Comparison of ENCODE assay signal across 38 cellular contexts in the genomic region with DNA sequence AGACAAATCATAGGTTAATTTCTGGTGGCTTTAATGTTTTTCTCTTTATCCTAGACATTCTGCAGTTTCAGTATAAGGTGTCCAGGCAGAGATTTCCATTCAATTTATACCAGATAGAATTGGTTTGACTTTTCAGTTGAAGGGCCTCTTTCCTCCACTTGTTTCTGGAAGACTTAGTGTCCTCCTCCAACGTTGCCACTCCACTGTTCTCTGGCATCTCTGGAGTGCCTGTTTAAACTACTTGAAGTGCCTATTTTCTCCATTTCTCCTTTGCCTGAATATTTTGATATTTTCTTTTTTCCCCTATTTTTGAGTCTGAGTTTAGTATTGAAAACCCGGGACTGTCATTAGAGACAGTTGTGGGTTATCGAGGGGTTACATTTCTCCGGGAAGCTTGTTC. TPM values are rescaled to one million over a fixed set of nuclear protein-coding genes. Genes with fewer than 3 reads are reported as not detected.
"Had no signal": no experiment of that assay in that cellular context is flagged by ENCODE, and none has a peak within 500 bp of the region (broad histone marks: within the 10 kb centered on the region; RNA-seq: fewer than 3 reads in every experiment).

No MANE protein-coding gene starts in this region.

- H3K27ac ChIP-seq: KMS-11 had no signal

- H3K27me3 ChIP-seq: MG63 had no signal

- H3K4me3 ChIP-seq: MG63 had no signal

- H3K9me3 ChIP-seq: MG63 had no signal

- DNase-seq: Karpas-422, Kasumi-1, MG63, MM.1S, MV-4-11, NCI-H1048, NCI-H1092, NCI-H1092 treated with DMSO at 0.1 percent for 48 hours, NCI-H1105, NCI-H1105 treated with DMSO at 0.1 percent for 48 hours, NCI-H1417 treated with DMSO at 0.1 percent for 48 hours, NCI-H1436, NCI-H1436 treated with DMSO at 0.1 percent for 48 hours, NCI-H146, NCI-H1694, NCI-H1694 treated with DMSO at 0.1 percent for 48 hours, NCI-H187, NCI-H187 treated with DMSO at 0.1 percent for 48 hours, NCI-H1930, NCI-H2029, NCI-H2029 treated with DMSO at 0.1 percent for 48 hours, NCI-H2081, NCI-H2081 treated with DMSO at 0.1 percent for 48 hours, NCI-H2107, NCI-H2171, NCI-H2171 treated with DMSO at 0.1 percent for 48 hours, NCI-H2227 treated with DMSO at 0.1 percent for 48 hours, NCI-H226, NCI-H345, NCI-H446, NCI-H446 treated with DMSO at 0.1 percent for 48 hours, NCI-H510A, NCI-H510A treated with DMSO at 0.1 percent for 48 hours had no signal

- H3K36me3 ChIP-seq: MG63 had no signal

RNA-seq across cellular contexts. Expression of a gene that starts 27.7 kb away (rescaled TPM):
- total RNA-seq: LHCN-M2, M059J, MCF 10A, NCI-H460 had no signal
